17 cellular contexts compared by ENCODE assay signal in the genomic region with DNA sequence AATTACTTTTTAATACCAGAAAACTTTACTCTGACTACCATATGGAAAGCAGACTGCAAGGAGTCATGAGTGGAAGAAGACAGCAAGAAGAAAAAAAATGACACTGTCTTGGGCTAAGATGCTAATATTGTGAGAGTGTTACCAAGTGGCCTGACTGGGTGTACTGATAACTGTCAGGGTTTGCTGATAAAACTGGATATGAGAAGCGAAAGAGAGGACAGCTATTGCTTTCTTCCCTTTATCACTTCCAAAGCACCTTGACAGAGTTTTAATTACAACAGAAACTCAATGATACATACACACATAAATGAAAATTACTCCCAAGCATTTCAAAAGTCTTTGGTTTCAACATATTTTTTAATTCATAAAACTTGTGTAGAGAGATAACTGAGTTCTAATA.
"Had no signal": no experiment of that assay in that cellular context is flagged by ENCODE, and none has a peak within 500 bp of the region (broad histone marks: within the 10 kb centered on the region; RNA-seq: fewer than 3 reads in every experiment).

No MANE protein-coding gene starts in this region.

- DNase-seq: islet precursor cell; left ventricle myocardium inferior; midbrain; mucosa of descending colon; naive thymus-derived CD4-positive, alpha-beta T cell; ovary; right lobe of liver; stimulated activated CD4-positive, alpha-beta T cell treated with anti-CD3 and anti-CD28 coated beads, Interleukin-1b, Interleukin-23, amount 100 ng/mL, for 48 hours; stimulated activated CD4-positive, alpha-beta T cell treated with anti-CD3 and anti-CD28 coated beads, Interleukin-2, amount 100 ng/mL, for 48 hours; stimulated activated CD4-positive, alpha-beta T cell treated with anti-CD3 and anti-CD28 coated beads, Interleukin-4, amount 100 ng/mL, for 4 hours; stimulated activated CD8-positive, alpha-beta memory T cell treated with anti-CD3 and anti-CD28 coated beads, Interleukin-4, amount 100 ng/mL, for 48 hours; stimulated activated naive CD4-positive, alpha-beta T cell treated with Interleukin-2 at 50 U/mL for 16 hours; stimulated activated naive CD8-positive, alpha-beta T cell treated with anti-CD3 and anti-CD28 coated beads, Interleukin-15, amount 100 ng/mL, for 72 hours; substantia nigra; upper lobe of left lung had no signal

- ATAC-seq: mucosa of descending colon; naive thymus-derived CD4-positive, alpha-beta T cell; natural killer cell treated with Interleukin-12 subunit alpha and Interleukin-12 subunit beta and Interleukin-15 and Interleukin-18, amount 100 ng/mL, for 72 hours; stimulated activated memory B cell treated with anti-CD40 and anti-IgM and Interleukin-4, amounts not matched to agents 10 μg/mL and 1 μg/mL and 100 μg/mL, for 72 hours; stimulated activated naive CD8-positive, alpha-beta T cell treated with anti-CD3 and anti-CD28 coated beads, Interleukin-15, amount 100 ng/mL, for 72 hours had no signal
